Comparison of ENCODE assay signal across 27 cellular contexts in the genomic region with DNA sequence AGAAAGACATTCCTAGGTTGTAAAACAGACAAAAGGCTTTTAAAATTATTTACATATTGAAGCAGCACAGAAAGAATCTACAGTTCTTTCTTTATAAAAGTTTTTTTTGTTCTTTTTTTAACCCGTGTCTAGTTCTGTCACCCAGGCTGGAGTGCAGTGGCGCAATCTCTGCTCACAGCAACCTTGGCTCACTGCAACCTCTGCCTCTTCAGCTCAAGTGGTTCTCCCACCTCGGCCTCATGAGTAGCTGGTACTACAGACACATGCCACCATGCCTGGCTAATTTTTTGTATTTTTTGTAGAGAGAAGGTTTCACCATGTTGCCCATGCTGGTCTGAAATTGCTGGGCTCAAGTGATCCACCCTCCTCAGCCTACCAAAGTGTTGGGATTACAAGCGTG.
"Had no signal": no experiment of that assay in that cellular context is flagged by ENCODE, and none has a peak within 500 bp of the region (broad histone marks: within the 10 kb centered on the region; RNA-seq: fewer than 3 reads in every experiment).

No MANE protein-coding gene starts in this region.

- DNase-seq: colonic mucosa; effector CD8-positive, alpha-beta T cell; endodermal cell; foreskin fibroblast; gastrocnemius medialis; hippocampal formation; immature natural killer cell; islet precursor cell; mesenchymal stem cell; mucosa of descending colon; naive B cell; stimulated activated CD4-positive, alpha-beta T cell treated with anti-CD3 and anti-CD28 coated beads, Interleukin-12 subunit alpha, Interleukin-12 subunit beta, amount 100 ng/mL, for 4 hours; stimulated activated CD4-positive, alpha-beta T cell treated with anti-CD3 and anti-CD28 coated beads, Interleukin-1b, Interleukin-23, amount 100 ng/mL, for 48 hours; stimulated activated CD4-positive, alpha-beta T cell treated with anti-CD3 and anti-CD28 coated beads, Interleukin-4, amount 100 ng/mL, for 1 hour; stimulated activated CD8-positive, alpha-beta memory T cell treated with anti-CD3 and anti-CD28 coated beads, Interleukin-4, amount 100 ng/mL, for 48 hours; stimulated activated naive CD4-positive, alpha-beta T cell treated with Interleukin-2 at 50 U/mL for 16 hours; stomach had no signal

- H3K27ac ChIP-seq: colonic mucosa, epithelial cell of prostate, gastrocnemius medialis, neural progenitor cell, parathyroid adenoma, stomach, tibial artery had no signal

- FAIRE-seq: urothelium cell line had no signal

- H3K9ac ChIP-seq: neural progenitor cell, parathyroid adenoma had no signal

- H3K9me3 ChIP-seq: colonic mucosa, mucosa of descending colon, tibial artery had no signal

- H3K36me3 ChIP-seq: colonic mucosa, gastrocnemius medialis, neural progenitor cell, stomach, tibial artery had no signal

- ATAC-seq: esophagus mucosa; gastrocnemius medialis; left lobe of liver; mucosa of descending colon; natural killer cell treated with Interleukin-12 subunit alpha and Interleukin-12 subunit beta and Interleukin-15 and Interleukin-18, amount 100 ng/mL, for 72 hours; sciatic nerve had no signal

- H3K27me3 ChIP-seq: colonic mucosa, gastrocnemius medialis, neural progenitor cell, stomach, tibial artery had no signal

- H3K4me3 ChIP-seq: colonic mucosa, gastrocnemius medialis, mucosa of descending colon, neural progenitor cell, smooth muscle cell, stomach, tibial artery had no signal
